6 cellular contexts compared by ENCODE assay signal in the genomic region with DNA sequence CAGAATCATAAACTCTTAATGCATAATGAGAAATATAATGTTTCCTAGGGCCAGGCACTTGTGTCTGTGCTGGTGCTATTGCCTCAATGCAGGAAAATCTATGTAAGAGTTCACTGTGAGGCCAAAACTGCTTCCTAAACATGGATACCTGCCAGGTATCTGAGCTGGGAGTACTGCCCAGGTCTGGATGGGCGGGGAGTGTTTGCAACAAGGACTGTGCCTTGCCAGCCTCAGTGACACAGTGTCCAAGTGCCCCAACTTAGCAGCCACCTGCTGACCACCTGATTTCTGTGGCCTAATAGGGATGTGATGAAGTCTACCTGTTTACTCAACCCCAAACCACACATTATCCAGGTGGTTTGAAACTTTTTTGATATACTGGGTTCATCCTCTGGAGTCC. TPM values are rescaled to one million over a fixed set of nuclear protein-coding genes. Genes with fewer than 3 reads are reported as not detected.
"Had no signal": no experiment of that assay in that cellular context is flagged by ENCODE, and none has a peak within 500 bp of the region (broad histone marks: within the 10 kb centered on the region; RNA-seq: fewer than 3 reads in every experiment).

No MANE protein-coding gene starts in this region.

RNA-seq across cellular contexts. Expression of a gene that starts 2.2 kb away (rescaled TPM):
- total RNA-seq: GM23248, H4, H7, HepG2 had no signal
- polyA plus RNA-seq: GM23248, IgD-negative memory B cell had no signal

RNA-seq across cellular contexts. Expression of a gene that starts 26.7 kb away (rescaled TPM):
- total RNA-seq: H4, H7, HepG2, HT1080 had no signal
- polyA plus RNA-seq: HepG2, IgD-negative memory B cell had no signal
